Comparison of ENCODE assay signal across 8 cellular contexts in the genomic region with DNA sequence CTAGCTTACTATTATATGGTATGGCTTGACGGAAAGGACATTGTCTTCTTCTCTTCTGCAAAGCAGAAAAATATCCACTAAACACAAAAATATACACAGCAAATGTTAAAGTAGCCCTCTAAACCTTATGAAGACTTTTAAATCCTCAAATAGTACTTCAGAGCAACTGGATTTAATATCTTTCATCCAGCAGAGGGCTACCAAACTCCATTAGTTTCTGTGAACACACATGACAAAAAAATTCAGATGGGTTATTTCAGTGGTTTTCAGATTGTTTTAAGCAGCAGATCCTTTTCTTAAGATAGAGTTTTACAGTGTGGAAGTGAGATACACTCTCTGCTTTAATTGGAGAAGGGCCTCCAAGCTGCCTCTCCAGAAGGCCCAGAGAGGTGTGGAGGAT. TPM values are rescaled to one million over a fixed set of nuclear protein-coding genes. Genes with fewer than 3 reads are reported as not detected.
DNase-seq lines count a peak whose midpoint lies in the region; ATAC-seq, FAIRE-seq and TF ChIP-seq lines count a peak whose summit lies in the region.

No MANE protein-coding gene starts in this region.

- no peaks in the 10 kb centered on the region for H3K36me3 Mint-ChIP-seq in T-helper 2 cell treated with Interferon-gamma antibody and Interleukin-4, amounts not matched to agents 5 μg/mL and 100 μg/mL, for 36 hours (ENCODE audit: low read depth)

- H3K27me3 ChIP-seq in MM.1S (replicated peaks; ENCODE audit: insufficient read depth, low read length) (no peaks in the 10 kb centered on the region), bronchial epithelial cell (ENCODE audit: control insufficient read depth, insufficient read depth, low read length) (peaks cover 2% of the 10 kb centered on the region)

- no peaks in the 10 kb centered on the region for H4K20me1 ChIP-seq in MM.1S (ENCODE audit: insufficient read depth, low read length)

- no peak for FAIRE-seq in bronchial epithelial cell (lab: Jason Lieb, UNC)

- peaks cover 2% of the 10 kb centered on the region for H3K27me3 Mint-ChIP-seq in T-helper 2 cell treated with Interferon-gamma antibody and Interleukin-4, amounts not matched to agents 5 μg/mL and 100 μg/mL, for 36 hours (ENCODE audit: low read depth)

- no peak overlapping the region for H2AFZ ChIP-seq in MM.1S (ENCODE audit: low read length)

- H3K9me2 ChIP-seq in MM.1S (replicated peaks; ENCODE audit: insufficient read depth, low read length): no peaks in the 10 kb centered on the region

- no peaks in the 10 kb centered on the region for H3K9me3 Mint-ChIP-seq in T-helper 2 cell treated with Interferon-gamma antibody and Interleukin-4, amounts not matched to agents 5 μg/mL and 100 μg/mL, for 36 hours

- DNase-seq in DMS53 (lab: John Stamatoyannopoulos, UW): peak; percentile 62
- DNase-seq in MM.1S: no peak
- DNase-seq in bronchial epithelial cell (ENCODE audit: low read depth): peak; percentile 35
- peak; percentile 62 for DNase-seq in midbrain (lab: John Stamatoyannopoulos, UW)
- no peak for DNase-seq in T-helper 2 cell treated with Interferon-gamma antibody and Interleukin-4, amounts not matched to agents 5 μg/mL and 100 μg/mL, for 36 hours (ENCODE audit: low spot score)
- no peak for DNase-seq in cerebellar nuclear complex (lab: John Stamatoyannopoulos, UW)
- DNase-seq in CD1c-positive myeloid dendritic cell (ENCODE audit: extremely low spot score): no peak

- H3K4me2 ChIP-seq in MM.1S (ENCODE audit: low read depth, low read length): no peak overlapping the region

- H3K27ac Mint-ChIP-seq in T-helper 2 cell treated with Interferon-gamma antibody and Interleukin-4, amounts not matched to agents 5 μg/mL and 100 μg/mL, for 36 hours: no peak overlapping the region

- no peaks in the 10 kb centered on the region for H3K4me1 ChIP-seq in MM.1S (ENCODE audit: low read length)

- no peak for ATAC-seq in HG03354 (IDR thresholded peaks at IDR 0.05; ENCODE audit: poor library complexity, severe bottlenecking, unreplicated experiment)

- no peak overlapping the region for H3K27ac ChIP-seq in MM.1S (ENCODE audit: low read length)

- TF ChIP-seq CTCF in MM.1S (IDR thresholded peaks at IDR 0.05; ENCODE audit: low read length) (peak; percentile 22), bronchial epithelial cell (IDR thresholded peaks at IDR 0.05; ENCODE audit: insufficient read depth, low read length, severe bottlenecking) (peak; percentile 20)

- H3K9me3 ChIP-seq in MM.1S (replicated peaks; ENCODE audit: insufficient read depth, low read length): no peaks in the 10 kb centered on the region

- H3K4me1 Mint-ChIP-seq in T-helper 2 cell treated with Interferon-gamma antibody and Interleukin-4, amounts not matched to agents 5 μg/mL and 100 μg/mL, for 36 hours (ENCODE audit: low read depth): no peaks in the 10 kb centered on the region

- no peaks in the 10 kb centered on the region for H3K79me2 ChIP-seq in MM.1S (ENCODE audit: low read length)

- H3K36me3 ChIP-seq in MM.1S (replicated peaks; ENCODE audit: insufficient read depth, low read length) (no peaks in the 10 kb centered on the region), bronchial epithelial cell (ENCODE audit: control insufficient read depth, insufficient read depth, low read length) (no peaks in the 10 kb centered on the region)

- no peak overlapping the region for H3K9ac ChIP-seq in MM.1S (ENCODE audit: low read length)

- H3F3A ChIP-seq in MM.1S (ENCODE audit: insufficient read depth, low read length): no peaks in the 10 kb centered on the region

- H3K4me3 ChIP-seq in MM.1S (ENCODE audit: low read length) (no peak overlapping the region), bronchial epithelial cell (ENCODE audit: low read depth, low read length) (no peak overlapping the region)

- H3K4me3 Mint-ChIP-seq in T-helper 2 cell treated with Interferon-gamma antibody and Interleukin-4, amounts not matched to agents 5 μg/mL and 100 μg/mL, for 36 hours: no peak overlapping the region

RNA-seq across cellular contexts. Expression of a gene that starts 56.6 kb away (rescaled TPM):
- 2.6 and 5.8 TPM in 2 replicates for total RNA-seq in bronchial epithelial cell

Comparison
In these comparisons a context has a peak if more than half of its experiments do, and no peak if none do; other contexts are left out.
1. DNase-seq: peak in DMS53 (single experiment), bronchial epithelial cell (single experiment) and midbrain (single experiment); none in MM.1S (single experiment), T-helper 2 cell treated with Interferon-gamma antibody and Interleukin-4, amounts not matched to agents 5 μg/mL and 100 μg/mL, for 36 hours (single experiment), cerebellar nuclear complex (0 of 2) and CD1c-positive myeloid dendritic cell (single experiment).